Comparison of ENCODE assay signal across 8 cellular contexts in genomic region chr11:33258631-33259184, GRCh38. TPM values are rescaled to one million over a fixed set of nuclear protein-coding genes. Genes with fewer than 3 reads are reported as not detected.
A peak's percentile ranks its signal among the peaks of the same experiment; 100 is the strongest.
DNase-seq lines count a peak whose midpoint lies in the region; ATAC-seq and TF ChIP-seq lines count a peak whose summit lies in the region.

No MANE protein-coding gene starts in this region.

- peak; percentile 16 for ATAC-seq in GM21367 (IDR thresholded peaks at IDR 0.05; ENCODE audit: unreplicated experiment)
- peak; percentile 4 to 20 for ATAC-seq in activated naive CD4-positive, alpha-beta T cell treated with anti-CD3 and anti-CD28 coated beads, Interleukin-2, amount 50 U/mL, for 72 hours
- ATAC-seq in left cardiac atrium: peak; percentile 2 to 6
- peak; percentile 61 for ATAC-seq in sciatic nerve
- ATAC-seq in GM19395 (IDR thresholded peaks at IDR 0.05; ENCODE audit: unreplicated experiment): no peak

- peaks cover 3 to 11% of the 10 kb centered on the region in 2 donors for H3K36me3 Mint-ChIP-seq in CD14-positive monocyte
- peaks cover 11 to 19% of the 10 kb centered on the region in 2 donors for H3K36me3 Mint-ChIP-seq in activated naive CD4-positive, alpha-beta T cell treated with anti-CD3 and anti-CD28 coated beads, Interleukin-2, amount 50 U/mL, for 72 hours

- DNase-seq in CD14-positive monocyte (ENCODE audit: low spot score): no peak
- peak; percentile 61 for DNase-seq in LHCN-M2 (ENCODE audit: low read depth)
- DNase-seq in activated naive CD4-positive, alpha-beta T cell treated with anti-CD3 and anti-CD28 coated beads, Interleukin-2, amount 50 U/mL, for 72 hours (ENCODE audit: low spot score in 2 of 2): no peak
- DNase-seq in left cardiac atrium: no peak
- DNase-seq in sciatic nerve (ENCODE audit: low spot score): no peak
- DNase-seq in activated gamma-delta T cell (lab: John Stamatoyannopoulos, UW): no peak

- H3K27ac Mint-ChIP-seq in CD14-positive monocyte: peak overlapping the region; percentile 98 to 100 (median 99)
- H3K27ac Mint-ChIP-seq in activated naive CD4-positive, alpha-beta T cell treated with anti-CD3 and anti-CD28 coated beads, Interleukin-2, amount 50 U/mL, for 72 hours: peak overlapping the region; percentile 94 to 99

- H3K27me3 Mint-ChIP-seq in CD14-positive monocyte (ENCODE audit: low read depth in 3 of 3): no peaks in the 10 kb centered on the region

- H3K4me1 Mint-ChIP-seq in CD14-positive monocyte: peaks cover 58% of the 10 kb centered on the region

- peak overlapping the region; percentile 99 for H3K4me3 Mint-ChIP-seq in CD14-positive monocyte

- intact Hi-C loops in CD14-positive monocyte (cut with micrococcal nuclease): loop anchor here (2.0 to 10.0 kb wide), 6 partner anchors 46 to 796 kb away; partner anchors contain the start of genes CAPRIN1 (in 1 of the 2) and CSTF3 (in 1 of the 2)
- intact Hi-C loops in left cardiac atrium (cut with DNase I): loop anchor here (5.0 to 10.0 kb wide), 4 partner anchors 69 to 94 kb away; partner anchors contain the start of gene CSTF3 (in 1 of the 2)
- intact Hi-C loops in sciatic nerve (cut with DNase I): no loop called here

- TF ChIP-seq CTCF in CD14-positive monocyte (IDR thresholded peaks at IDR 0.05): no peak

- H3K9me3 Mint-ChIP-seq in CD14-positive monocyte: no peaks in the 10 kb centered on the region
- peaks cover 0 to 4% of the 10 kb centered on the region in 2 donors for H3K9me3 Mint-ChIP-seq in activated naive CD4-positive, alpha-beta T cell treated with anti-CD3 and anti-CD28 coated beads, Interleukin-2, amount 50 U/mL, for 72 hours

RNA-seq across cellular contexts. Expression of gene HIPK3, which starts 1.5 kb away (rescaled TPM):
- 10 to 100 TPM; 62.0 to 68.6 TPM for polyA plus RNA-seq in CD14-positive monocyte
- total RNA-seq in LHCN-M2 (2014; rRNA removed): 39.6 and 52.4 TPM in 2 replicates
- 7.1 TPM for polyA plus RNA-seq in LHCN-M2 (2012)
- 10 to 100 TPM; 24.4 to 31.2 TPM for total RNA-seq in activated naive CD4-positive, alpha-beta T cell treated with anti-CD3 and anti-CD28 coated beads, Interleukin-2, amount 50 U/mL, for 72 hours
- total RNA-seq in left cardiac atrium: 100 to 1,000 TPM; 202 to 226 TPM
- total RNA-seq in sciatic nerve: 244 TPM
